In genomic region chr12:114684098-114684869, GRCh38 we compare ENCODE assay signal across 8 cellular contexts. TPM values are rescaled to one million over a fixed set of nuclear protein-coding genes. Genes with fewer than 3 reads are reported as not detected.
DNase-seq lines count a peak whose midpoint lies in the region; ATAC-seq and TF ChIP-seq lines count a peak whose summit lies in the region.

Gene TBX3, minus strand, starts transcription at chr12:114684175. Its CDS starts 975 bp downstream, at chr12:114683200.

- no peak within 1 kb of the TSS for H2BK5ac ChIP-seq in H9 (ENCODE audit: insufficient read length, low read length)

- H3K4me1 Mint-ChIP-seq in H9, result peaks cover 50 to 71% of the 10 kb centered on the region in 2 experiments
- peaks cover 37% of the 10 kb centered on the region for H3K4me1 Mint-ChIP-seq in activated T-cell treated with anti-CD3 and anti-CD28 coated beads, Interleukin-2, amount 50 U/mL, for 4 hours (ENCODE audit: low read depth)
- peaks cover 22% of the 10 kb centered on the region for H3K4me1 Mint-ChIP-seq in stimulated activated effector memory CD8-positive, alpha-beta T cell treated with anti-CD3 and anti-CD28 coated beads, Interleukin-12 subunit alpha, Interleukin-12 subunit beta, amount 100 ng/mL, for 72 hours

- H3T11ph ChIP-seq in H9 (ENCODE audit: low read length), result no peak within 1 kb of the TSS

- no peak within 1 kb of the TSS for H3K9ac ChIP-seq in H9 (ENCODE audit: extremely low read depth, insufficient read length, low read length)

- no peak within 1 kb of the TSS for H3K18ac ChIP-seq in H9 (ENCODE audit: insufficient read length, low read depth, low read length)

- intact Hi-C loops in esophagus squamous epithelium (cut with DNase I), result no loop called here

- no peak within 1 kb of the TSS for H4K8ac ChIP-seq in H9 (replicated peaks; ENCODE audit: insufficient read length, low read depth, low read length)

- TF ChIP-seq CTCF in AG04449 (IDR thresholded peaks at IDR 0.05; ENCODE audit: insufficient read depth, low read length, missing control alignments) (peak; percentile 61), H9 (conservative IDR thresholded peaks at IDR 0.05) (peak; percentile 66), esophagus squamous epithelium (IDR thresholded peaks at IDR 0.05) (peak in 5 of 6 experiments; percentile 32 to 66 (median 43))

- WGBS in H9 (ENCODE audit: extremely low coverage, insufficient read length, low lambda C conversion rate), result no CpG with 5 or more reads among the region's 76 CpGs
- 0 to 2% methylated on average over 18 to 45 of the region's 76 CpGs for WGBS in esophagus squamous epithelium, 2 donors

- no peak within 1 kb of the TSS for H3K56ac ChIP-seq in H9 (ENCODE audit: insufficient read length, low read depth, low read length)

- H3K4me2 ChIP-seq in H9 (ENCODE audit: insufficient read depth, insufficient read length, low read length), result peak within 1 kb of the TSS; percentile 53

- H4K20me1 ChIP-seq in H9 (ENCODE audit: control insufficient read depth, insufficient read depth, insufficient read length), result no peaks in the 10 kb centered on the region

- TF ChIP-seq POLR2A in esophagus squamous epithelium (IDR thresholded peaks at IDR 0.05), result peak in 3 of 4 donors; percentile 50 to 90 (median 82)

- POLR2A ChIA-PET in AG04449 (lab: Yijun Ruan, JAX), result interaction anchor here (0.6 to 2.8 kb wide), 40 partner anchors 10 to 1068 kb away, joined by 3 to 47 read pairs (median 4); no protein-coding TSS in a partner anchor

- H3K27ac ChIP-seq in H9 (ENCODE audit: insufficient read length, low read depth, low read length), result no peak within 1 kb of the TSS
- peak within 1 kb of the TSS; percentile 86 to 94 (median 90) for H3K27ac ChIP-seq in esophagus squamous epithelium

- 0 out of 2 replicates have a peak, but pooled peaks cover 2% of the 10 kb centered on the region for H3K4me1 ChIP-seq in H9 (ENCODE audit: insufficient read depth, low read length)
- peaks cover 4 to 44% (median 11%) of the 10 kb centered on the region in 3 donors for H3K4me1 ChIP-seq in esophagus squamous epithelium

- H3K23ac ChIP-seq in H9 (ENCODE audit: insufficient read length, low read depth, low read length), result no peak within 1 kb of the TSS

- no peak within 1 kb of the TSS; the same call in 1 of the 2 replicates for H3K14ac ChIP-seq in H9 (ENCODE audit: insufficient read depth, low read length)

- peak; percentile 99 for DNase-seq in AG04449 (ENCODE audit: low read depth, low spot score)
- DNase-seq in H9, result peak; percentile 98
- peak; percentile 99 for DNase-seq in NCI-H526 treated with DMSO at 0.1 percent for 48 hours (lab: John Stamatoyannopoulos, UW)
- no peak for DNase-seq in activated T-cell treated with anti-CD3 and anti-CD28 coated beads, Interleukin-2, amount 50 U/mL, for 4 hours
- DNase-seq in esophagus squamous epithelium (lab: John Stamatoyannopoulos, UW), result peak; percentile 21
- peak; percentile 93 for DNase-seq in mucosa of gallbladder (ENCODE audit: low spot score)
- DNase-seq in stimulated activated effector memory CD8-positive, alpha-beta T cell treated with anti-CD3 and anti-CD28 coated beads, Interleukin-12 subunit alpha, Interleukin-12 subunit beta, amount 100 ng/mL, for 72 hours (ENCODE audit: low spot score in 2 of 2), result no peak

- H3K4me3 Mint-ChIP-seq in H9, result peak within 1 kb of the TSS; percentile 57 to 82
- peak within 1 kb of the TSS; percentile 75 for H3K4me3 Mint-ChIP-seq in activated T-cell treated with anti-CD3 and anti-CD28 coated beads, Interleukin-2, amount 50 U/mL, for 4 hours
- H3K4me3 Mint-ChIP-seq in stimulated activated effector memory CD8-positive, alpha-beta T cell treated with anti-CD3 and anti-CD28 coated beads, Interleukin-12 subunit alpha, Interleukin-12 subunit beta, amount 100 ng/mL, for 72 hours, result peak within 1 kb of the TSS; percentile 66

- no peaks in the 10 kb centered on the region for H3K79me1 ChIP-seq in H9 (ENCODE audit: insufficient read depth, low read depth, low read length, poor library complexity, severe bottlenecking)

- H3K23me2 ChIP-seq in H9 (ENCODE audit: insufficient read length, low read depth, low read length, poor library complexity, severe bottlenecking), result peaks cover 16% of the 10 kb centered on the region

- no peak within 1 kb of the TSS for H2BK15ac ChIP-seq in H9 (ENCODE audit: low read depth, low read length)

- no peak within 1 kb of the TSS for H2AFZ ChIP-seq in H9 (ENCODE audit: low read length)

- peaks cover 99% of the 10 kb centered on the region for H3K27me3 Mint-ChIP-seq in H9 (ENCODE audit: low read depth)
- peaks cover 93% of the 10 kb centered on the region for H3K27me3 Mint-ChIP-seq in activated T-cell treated with anti-CD3 and anti-CD28 coated beads, Interleukin-2, amount 50 U/mL, for 4 hours (ENCODE audit: low read depth)

- H4K5ac ChIP-seq in H9 (ENCODE audit: insufficient read length, low read depth, low read length), result no peak within 1 kb of the TSS

- H3K79me2 ChIP-seq in H9 (ENCODE audit: insufficient read depth, low read length), result no peaks in the 10 kb centered on the region

- H3K27me3 ChIP-seq in H9 (ENCODE audit: insufficient read depth, low read length) (peaks cover 86% of the 10 kb centered on the region), esophagus squamous epithelium (peaks cover 0 to 87% (median 12%) of the 10 kb centered on the region in 4 donors)

- CTCF ChIA-PET in AG04449 (lab: Yijun Ruan, JAX), result interaction anchor here (0.7 to 5.6 kb wide), 15 partner anchors 9 to 1071 kb away, joined by 3 to 42 read pairs (median 3); no protein-coding TSS in a partner anchor

- no peak within 1 kb of the TSS for H2AK5ac ChIP-seq in H9 (ENCODE audit: insufficient read length, low read length)

- H3K27ac Mint-ChIP-seq in H9, result peak within 1 kb of the TSS in 1 of 3 experiments; percentile 11; a peak in 1 of 7 replicates
- H3K27ac Mint-ChIP-seq in stimulated activated effector memory CD8-positive, alpha-beta T cell treated with anti-CD3 and anti-CD28 coated beads, Interleukin-12 subunit alpha, Interleukin-12 subunit beta, amount 100 ng/mL, for 72 hours, result no peak within 1 kb of the TSS

- H2BK20ac ChIP-seq in H9 (ENCODE audit: low read depth, low read length, poor library complexity, severe bottlenecking), result no peak within 1 kb of the TSS

- no peaks in the 10 kb centered on the region for H3K36me3 ChIP-seq in esophagus squamous epithelium

- H3K4me3 ChIP-seq in AG04449 (ENCODE audit: low read depth, low read length), result peak within 1 kb of the TSS; percentile 80
- peak within 1 kb of the TSS; percentile 44 to 78 (median 62) for H3K4me3 ChIP-seq in esophagus squamous epithelium

- H2BK12ac ChIP-seq in H9 (ENCODE audit: insufficient read length, low read depth, low read length), result no peak within 1 kb of the TSS

- peaks cover 2 to 16% of the 10 kb centered on the region in 2 experiments; a peak in 3 of 5 replicates for H3K9me3 Mint-ChIP-seq in H9
- no peaks in the 10 kb centered on the region for H3K9me3 Mint-ChIP-seq in activated T-cell treated with anti-CD3 and anti-CD28 coated beads, Interleukin-2, amount 50 U/mL, for 4 hours
- H3K9me3 Mint-ChIP-seq in stimulated activated effector memory CD8-positive, alpha-beta T cell treated with anti-CD3 and anti-CD28 coated beads, Interleukin-12 subunit alpha, Interleukin-12 subunit beta, amount 100 ng/mL, for 72 hours, result no peaks in the 10 kb centered on the region

- H3K36me3 Mint-ChIP-seq in H9 (ENCODE audit: insufficient read depth in 1 of 3, low read depth in 3 of 3), result no peaks in the 10 kb centered on the region
- H3K36me3 Mint-ChIP-seq in activated T-cell treated with anti-CD3 and anti-CD28 coated beads, Interleukin-2, amount 50 U/mL, for 4 hours (ENCODE audit: insufficient read depth), result no peaks in the 10 kb centered on the region
- peaks cover 8% of the 10 kb centered on the region for H3K36me3 Mint-ChIP-seq in stimulated activated effector memory CD8-positive, alpha-beta T cell treated with anti-CD3 and anti-CD28 coated beads, Interleukin-12 subunit alpha, Interleukin-12 subunit beta, amount 100 ng/mL, for 72 hours

- no peak within 1 kb of the TSS for H4K91ac ChIP-seq in H9 (ENCODE audit: insufficient read length, low read depth, low read length)

- no peak within 1 kb of the TSS for H2BK120ac ChIP-seq in H9 (ENCODE audit: low read depth, low read length, poor library complexity, severe bottlenecking)

- no peak within 1 kb of the TSS for H3K4ac ChIP-seq in H9 (ENCODE audit: low read depth, low read length)

- H3K9me3 ChIP-seq in H9 (ENCODE audit: control insufficient read depth, low read depth, low read length), result no peaks in the 10 kb centered on the region
- no peaks in the 10 kb centered on the region for H3K9me3 ChIP-seq in esophagus squamous epithelium

- peak; percentile 81 to 83 for ATAC-seq in activated T-cell treated with anti-CD3 and anti-CD28 coated beads, Interleukin-2, amount 50 U/mL, for 4 hours
- ATAC-seq in stimulated activated effector memory CD8-positive, alpha-beta T cell treated with anti-CD3 and anti-CD28 coated beads, Interleukin-12 subunit alpha, Interleukin-12 subunit beta, amount 100 ng/mL, for 72 hours, result peak; percentile 69
- no peak for ATAC-seq in GM18502 (IDR thresholded peaks at IDR 0.05; ENCODE audit: poor library complexity, unreplicated experiment)

RNA-seq across cellular contexts. Expression of gene TBX3, which starts in this region (rescaled TPM):
- total RNA-seq in H9 (2021), result 0.04 and 0.07 TPM in 2 replicates
- total RNA-seq in activated T-cell treated with anti-CD3 and anti-CD28 coated beads, Interleukin-2, amount 50 U/mL, for 4 hours, result under 1 TPM; 0.18 to 0.30 (median 0.24) TPM
- 1 to 10 TPM; 2.0 to 2.5 (median 2.4) TPM for total RNA-seq in esophagus squamous epithelium
- total RNA-seq in mucosa of gallbladder, result 12.0 TPM

Comparison
In these comparisons a context has a peak if more than half of its experiments do, and no peak if none do; other contexts are left out.
1. Peak in DNase-seq and H3K4me2 ChIP-seq in H9; RNA of the gene not detected or under 1 TPM.
2. Peak in ATAC-seq in activated T-cell treated with anti-CD3 and anti-CD28 coated beads, Interleukin-2, amount 50 U/mL, for 4 hours; RNA of the gene not detected or under 1 TPM.
3. DNase-seq: peak in AG04449 (single experiment), NCI-H526 treated with DMSO at 0.1 percent for 48 hours (single experiment), esophagus squamous epithelium (single experiment) and mucosa of gallbladder (single experiment); none in activated T-cell treated with anti-CD3 and anti-CD28 coated beads, Interleukin-2, amount 50 U/mL, for 4 hours (single experiment) and stimulated activated effector memory CD8-positive, alpha-beta T cell treated with anti-CD3 and anti-CD28 coated beads, Interleukin-12 subunit alpha, Interleukin-12 subunit beta, amount 100 ng/mL, for 72 hours (0 of 2).
4. Peak in every context shown above with its lines, with median percentiles within 50 percentile points of each other: CTCF ChIP-seq and H3K4me3 Mint-ChIP-seq.